8 cellular contexts compared by ENCODE assay signal in genomic region chr4:75653845-75654503, GRCh38. TPM values are rescaled to one million over a fixed set of nuclear protein-coding genes. Genes with fewer than 3 reads are reported as not detected.
DNase-seq lines count a peak whose midpoint lies in the region; ATAC-seq and TF ChIP-seq lines count a peak whose summit lies in the region.

No MANE protein-coding gene starts in this region.

- ATAC-seq in HG03135 (IDR thresholded peaks at IDR 0.05; ENCODE audit: unreplicated experiment), result no peak

- peak; percentile 29 for DNase-seq in EL
- DNase-seq in LNCaP clone FGC (ENCODE audit: low read depth), result no peak
- peak; percentile 40 to 66 for DNase-seq in dermis microvascular lymphatic vessel endothelial cell (ENCODE audit: low read depth in 2 of 2)
- no peak for DNase-seq in nephron progenitor cell
- DNase-seq in AG08396 (ENCODE audit: low spot score), result no peak
- no peak for DNase-seq in NCI-H2196 treated with DMSO at 0.1 percent for 48 hours (lab: John Stamatoyannopoulos, UW; ENCODE audit: unreplicated experiment)
- no peak for DNase-seq in NCI-H2081 (lab: John Stamatoyannopoulos, UW)

- no peaks in the 10 kb centered on the region for H3K9me3 Mint-ChIP-seq in nephron progenitor cell

- TF ChIP-seq CTCF in LNCaP clone FGC (IDR thresholded peaks at IDR 0.05; ENCODE audit: control insufficient read depth, extremely low read depth, insufficient read depth) (peak; percentile 56), nephron progenitor cell (IDR thresholded peaks at IDR 0.05) (peak; percentile 25)

- H3K36me3 Mint-ChIP-seq in nephron progenitor cell (ENCODE audit: low read depth), result peaks cover 60% of the 10 kb centered on the region

- H3K27ac Mint-ChIP-seq in nephron progenitor cell, result peak overlapping the region; percentile 66

- H3K4me3 ChIP-seq in LNCaP clone FGC (ENCODE audit: low read depth, low read length), result no peak overlapping the region

- no peaks in the 10 kb centered on the region for H3K27me3 Mint-ChIP-seq in nephron progenitor cell (ENCODE audit: low read depth, poor library complexity)

- H3K4me1 Mint-ChIP-seq in nephron progenitor cell, result no peaks in the 10 kb centered on the region

- H3K4me3 Mint-ChIP-seq in nephron progenitor cell, result no peak overlapping the region

RNA-seq across cellular contexts. Expression of gene G3BP2, which starts 19.2 kb away (rescaled TPM):
- 173 and 174 TPM in 2 replicates for total RNA-seq in dermis microvascular lymphatic vessel endothelial cell

RNA-seq across cellular contexts. Expression of gene CDKL2, which starts 23.6 kb away (rescaled TPM):
- 0.13 TPM in 2 replicates for total RNA-seq in dermis microvascular lymphatic vessel endothelial cell

Comparison
In these comparisons a context has a peak if more than half of its experiments do, and no peak if none do; other contexts are left out.
1. DNase-seq: peak in EL (single experiment) and dermis microvascular lymphatic vessel endothelial cell (2 of 2); none in LNCaP clone FGC (single experiment), nephron progenitor cell (single experiment), AG08396 (single experiment), NCI-H2196 treated with DMSO at 0.1 percent for 48 hours (single experiment) and NCI-H2081 (0 of 2).